Comparison of ENCODE assay signal across 8 cellular contexts in the genomic region with DNA sequence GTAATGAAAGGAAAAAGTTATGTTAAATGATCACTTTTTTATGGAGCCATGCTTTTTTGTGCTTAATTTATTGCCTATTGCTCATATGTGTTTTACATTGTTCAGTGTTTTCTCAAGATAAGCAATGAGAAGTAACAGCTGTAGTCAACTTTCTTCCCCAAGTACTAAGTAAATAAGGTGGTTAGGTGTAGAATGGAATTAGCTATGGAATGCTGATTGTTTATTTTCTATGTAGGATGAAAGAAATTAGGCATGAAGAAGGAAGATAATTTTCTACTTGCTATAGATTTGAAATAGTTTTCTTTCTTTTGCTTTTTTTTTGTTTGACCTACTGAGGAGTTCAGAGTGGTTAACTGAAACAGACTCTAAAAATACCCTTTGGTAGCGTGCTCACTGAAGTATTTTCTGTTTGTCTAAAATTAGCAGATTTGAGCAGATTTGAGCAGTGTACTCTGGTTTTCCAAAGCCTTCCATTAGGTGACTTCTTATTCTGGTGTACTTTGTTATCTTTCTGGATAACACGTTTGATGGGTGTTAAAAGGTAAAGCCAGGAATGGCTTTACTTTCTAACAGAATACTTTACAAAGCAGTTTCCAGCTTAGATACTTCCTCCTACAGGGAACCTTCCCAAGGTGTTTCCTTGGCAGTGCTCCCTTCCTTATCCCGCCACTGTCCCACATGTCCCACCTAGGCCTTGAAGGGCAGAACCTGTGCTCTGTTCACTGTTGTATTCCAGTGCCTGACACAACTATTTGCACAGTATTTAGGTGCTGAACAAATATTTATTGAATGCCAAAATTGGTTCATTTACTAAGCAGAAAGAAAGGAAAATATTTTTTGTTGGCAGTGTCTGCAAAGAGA. TPM values are rescaled to one million over a fixed set of nuclear protein-coding genes. Genes with fewer than 3 reads are reported as not detected.
DNase-seq lines count a peak whose midpoint lies in the region; ATAC-seq and TF ChIP-seq lines count a peak whose summit lies in the region.

No MANE protein-coding gene starts in this region.

- no peak overlapping the region for H3K4me3 ChIP-seq in GM23338

- no peaks in the 10 kb centered on the region for H3F3A ChIP-seq in GM23338 (replicated peaks; ENCODE audit: low read depth)

- no peaks in the 10 kb centered on the region for H3K9me2 ChIP-seq in GM23338 (ENCODE audit: insufficient read depth)

- peaks cover 86% of the 10 kb centered on the region for H3K4me1 Mint-ChIP-seq in activated naive CD8-positive, alpha-beta T cell (ENCODE audit: low read depth)
- peaks cover 66 to 77% of the 10 kb centered on the region in 2 donors for H3K4me1 Mint-ChIP-seq in natural killer cell treated with Interleukin-12 subunit alpha and Interleukin-12 subunit beta and Interleukin-15 and Interleukin-18, amount 100 ng/mL, for 72 hours (ENCODE audit: low read depth in 2 of 2)
- H3K4me1 Mint-ChIP-seq in GM23338: peaks cover 65% of the 10 kb centered on the region

- no peak overlapping the region for H3K4me2 ChIP-seq in GM23338

- H3K27ac Mint-ChIP-seq in activated naive CD8-positive, alpha-beta T cell: peak overlapping the region; percentile 91
- peak overlapping the region; percentile 87 to 98 for H3K27ac Mint-ChIP-seq in natural killer cell treated with Interleukin-12 subunit alpha and Interleukin-12 subunit beta and Interleukin-15 and Interleukin-18, amount 100 ng/mL, for 72 hours
- H3K27ac Mint-ChIP-seq in GM23338: no peak overlapping the region; the same call in 1 of the 2 replicates

- no peak for DNase-seq in natural killer cell treated with Interleukin-12 subunit alpha and Interleukin-12 subunit beta and Interleukin-15 and Interleukin-18, amount 100 ng/mL, for 72 hours (ENCODE audit: low spot score)
- DNase-seq in GM23338 (ENCODE audit: low spot score): no peak
- no peak for DNase-seq in iPS-NIHi11 (ENCODE audit: low spot score)
- DNase-seq in NCI-H1417 (lab: John Stamatoyannopoulos, UW): no peak

- H3K36me3 ChIP-seq in GM23338 (ENCODE audit: insufficient read depth): no peaks in the 10 kb centered on the region

- peaks cover 2% of the 10 kb centered on the region for H3K36me3 Mint-ChIP-seq in activated naive CD8-positive, alpha-beta T cell
- no peaks in the 10 kb centered on the region for H3K36me3 Mint-ChIP-seq in natural killer cell treated with Interleukin-12 subunit alpha and Interleukin-12 subunit beta and Interleukin-15 and Interleukin-18, amount 100 ng/mL, for 72 hours
- H3K36me3 Mint-ChIP-seq in GM23338 (ENCODE audit: low read depth): no peaks in the 10 kb centered on the region

- H3K4me1 ChIP-seq in GM23338 (ENCODE audit: insufficient read depth): peaks cover 63% of the 10 kb centered on the region

- no peak overlapping the region for H2AFZ ChIP-seq in GM23338

- H3K27me3 Mint-ChIP-seq in activated naive CD8-positive, alpha-beta T cell: no peaks in the 10 kb centered on the region
- no peaks in the 10 kb centered on the region for H3K27me3 Mint-ChIP-seq in natural killer cell treated with Interleukin-12 subunit alpha and Interleukin-12 subunit beta and Interleukin-15 and Interleukin-18, amount 100 ng/mL, for 72 hours
- H3K27me3 Mint-ChIP-seq in GM23338 (ENCODE audit: insufficient read depth, low read depth, poor library complexity): peaks cover 7% of the 10 kb centered on the region

- H3K27ac ChIP-seq in GM23338 (ENCODE audit: low read depth): no peak overlapping the region; the same call in 1 of the 2 replicates

- H3K27me3 ChIP-seq in GM23338 (ENCODE audit: insufficient read depth): no peaks in the 10 kb centered on the region

- no peak for TF ChIP-seq CTCF in GM23338 (conservative IDR thresholded peaks at IDR 0.05; ENCODE audit: low read depth in 2 of 2)

- peak overlapping the region; percentile 79 for H3K4me3 Mint-ChIP-seq in activated naive CD8-positive, alpha-beta T cell
- H3K4me3 Mint-ChIP-seq in natural killer cell treated with Interleukin-12 subunit alpha and Interleukin-12 subunit beta and Interleukin-15 and Interleukin-18, amount 100 ng/mL, for 72 hours: peak overlapping the region; percentile 82
- no peak overlapping the region for H3K4me3 Mint-ChIP-seq in GM23338

- peaks cover 94% of the 10 kb centered on the region for H3K79me2 ChIP-seq in GM23338 (replicated peaks; ENCODE audit: insufficient read depth)

- H4K20me1 ChIP-seq in GM23338 (replicated peaks; ENCODE audit: insufficient read depth): peaks cover 19% of the 10 kb centered on the region; the same call in 1 of the 2 replicates

- ATAC-seq in GM18867 (IDR thresholded peaks at IDR 0.05; ENCODE audit: unreplicated experiment) (peak; percentile 31), HG02884 (IDR thresholded peaks at IDR 0.05; ENCODE audit: unreplicated experiment) (peak; percentile 43), GM23338 (no peak), GM21526 (IDR thresholded peaks at IDR 0.05; ENCODE audit: low FRiP score, unreplicated experiment) (no peak)
- ATAC-seq in natural killer cell treated with Interleukin-12 subunit alpha and Interleukin-12 subunit beta and Interleukin-15 and Interleukin-18, amount 100 ng/mL, for 72 hours: no peak

- no peaks in the 10 kb centered on the region for H3K9me3 Mint-ChIP-seq in activated naive CD8-positive, alpha-beta T cell (ENCODE audit: low read depth)
- H3K9me3 Mint-ChIP-seq in natural killer cell treated with Interleukin-12 subunit alpha and Interleukin-12 subunit beta and Interleukin-15 and Interleukin-18, amount 100 ng/mL, for 72 hours: no peaks in the 10 kb centered on the region
- no peaks in the 10 kb centered on the region; the same call in 2 of the 3 replicates for H3K9me3 Mint-ChIP-seq in GM23338

TF ChIP-seq in GM23338, 12 proteins besides CTCF, POLR2A, EP300 and RAD21 (continues in another document):
- TF ChIP-seq ZNF114 (CRISPR knock-in tag; IDR thresholded peaks at IDR 0.05) (no peak), EZH2phosphoT487 (IDR thresholded peaks at IDR 0.05; ENCODE audit: unreplicated experiment) (no peak), ZNF462 (CRISPR knock-in tag; IDR thresholded peaks at IDR 0.05) (no peak), CREB1 (CRISPR knock-in tag; IDR thresholded peaks at IDR 0.05; ENCODE audit: low read depth) (no peak)

RNA-seq across cellular contexts. Expression of gene RASSF3, which starts 56.0 kb away (rescaled TPM):
- total RNA-seq in natural killer cell treated with Interleukin-12 subunit alpha and Interleukin-12 subunit beta and Interleukin-15 and Interleukin-18, amount 100 ng/mL, for 72 hours: 10 to 100 TPM; 64.3 to 92.1 TPM
- total RNA-seq in GM23338 (2014; rRNA removed; shearing (Covaris generic)): 39.6 and 48.1 TPM in 2 replicates
- 20.6 and 21.3 TPM in 2 replicates for polyA plus RNA-seq in GM23338 (2016; fragmentation: Nextera tagmentation; extraction: Ambion mirVana)

Comparison
In these comparisons a context has a peak if more than half of its experiments do, and no peak if none do; other contexts are left out.
1. ATAC-seq: peak in GM18867 (single experiment) and HG02884 (single experiment); none in natural killer cell treated with Interleukin-12 subunit alpha and Interleukin-12 subunit beta and Interleukin-15 and Interleukin-18, amount 100 ng/mL, for 72 hours (0 of 2), GM23338 (single experiment) and GM21526 (single experiment).